ENCODE assay signal across 1 cellular context in genomic region chr6:128280960-128281359, GRCh38.
A peak's percentile ranks its signal among the peaks of the same experiment; 100 is the strongest.
TF ChIP-seq lines count a peak whose summit lies in the region.

No MANE protein-coding gene starts in this region.

TF ChIP-seq in HepG2, 621 proteins besides CTCF, POLR2A, EP300 and RAD21 (continued from another document and continues in another):
- peak; percentile 59; the same call in 1 of the 2 replicates for TF ChIP-seq THRA (CRISPR knock-in tag; IDR thresholded peaks at IDR 0.05; ENCODE audit: borderline replicate concordance)
- TF ChIP-seq FOXA3 (CRISPR knock-in tag; IDR thresholded peaks at IDR 0.05), result peak; percentile 42; the same call in 1 of the 2 replicates
- TF ChIP-seq ZNF263 (CRISPR knock-in tag; IDR thresholded peaks at IDR 0.05), result no peak
- no peak for TF ChIP-seq REPIN1 (CRISPR knock-in tag; IDR thresholded peaks at IDR 0.05; ENCODE audit: borderline replicate concordance, low read depth)
- peak; percentile 97 for TF ChIP-seq HNF4A (CRISPR knock-in tag; IDR thresholded peaks at IDR 0.05)
- TF ChIP-seq LCORL (IDR thresholded peaks at IDR 0.05), result no peak
- peak; percentile 55; the same call in 1 of the 2 replicates for TF ChIP-seq LCORL (CRISPR knock-in tag; IDR thresholded peaks at IDR 0.05)
- TF ChIP-seq NFE2 (CRISPR knock-in tag; IDR thresholded peaks at IDR 0.05), result no peak
- 0 out of 2 replicates have a peak, but pooled peaks have one; percentile 21 for TF ChIP-seq YEATS2 (CRISPR knock-in tag; IDR thresholded peaks at IDR 0.05; ENCODE audit: borderline replicate concordance)
- TF ChIP-seq MED1 (CRISPR knock-in tag; IDR thresholded peaks at IDR 0.05), result peak; percentile 39; the same call in 1 of the 2 replicates
- peak; percentile 76 for TF ChIP-seq NR2F6 (IDR thresholded peaks at IDR 0.05)
- TF ChIP-seq NR2F6 (CRISPR knock-in tag; IDR thresholded peaks at IDR 0.05), result peak; percentile 89
- TF ChIP-seq ZNF792 (CRISPR knock-in tag; IDR thresholded peaks at IDR 0.05), result 0 out of 2 replicates have a peak, but pooled peaks have one; percentile 42
- TF ChIP-seq PHF21A (CRISPR knock-in tag; IDR thresholded peaks at IDR 0.05), result peak; percentile 46; the same call in 1 of the 2 replicates
- TF ChIP-seq PAXIP1 (CRISPR knock-in tag; conservative IDR thresholded peaks at IDR 0.05), result peak; percentile 62; the same call in 1 of the 2 replicates
- no peak for TF ChIP-seq SRSF4 (IDR thresholded peaks at IDR 0.05; ENCODE audit: low read depth, low read length, poor library complexity, severe bottlenecking)
- peak; percentile 82; the same call in 1 of the 2 replicates for TF ChIP-seq HOMEZ (CRISPR knock-in tag; IDR thresholded peaks at IDR 0.05; ENCODE audit: low read depth)
- TF ChIP-seq SALL1 (CRISPR knock-in tag; IDR thresholded peaks at IDR 0.05), result peak; percentile 87
- TF ChIP-seq UBTF (CRISPR knock-in tag; IDR thresholded peaks at IDR 0.05), result no peak
- no peak for TF ChIP-seq ZNF747 (CRISPR knock-in tag; IDR thresholded peaks at IDR 0.05; ENCODE audit: borderline replicate concordance)
- TF ChIP-seq ATF3 (CRISPR knock-in tag; IDR thresholded peaks at IDR 0.05), result no peak
- TF ChIP-seq ZNF292 (CRISPR knock-in tag; IDR thresholded peaks at IDR 0.05; ENCODE audit: borderline replicate concordance, low read depth), result peak; percentile 66; the same call in 1 of the 2 replicates
- peak; percentile 32; the same call in 1 of the 2 replicates for TF ChIP-seq SAP130 (CRISPR knock-in tag; IDR thresholded peaks at IDR 0.05; ENCODE audit: low read depth)
- peak; percentile 83 for TF ChIP-seq HNF4G (IDR thresholded peaks at IDR 0.05; ENCODE audit: borderline replicate concordance, low read depth, low read length)
- TF ChIP-seq HNF4G (CRISPR knock-in tag; IDR thresholded peaks at IDR 0.05; ENCODE audit: borderline replicate concordance, low read depth), result peak; percentile 64; the same call in 1 of the 2 replicates
- TF ChIP-seq ZMYM4 (CRISPR knock-in tag; IDR thresholded peaks at IDR 0.05), result peak; percentile 93
- no peak for TF ChIP-seq IRF9 (CRISPR knock-in tag; IDR thresholded peaks at IDR 0.05; ENCODE audit: borderline replicate concordance)
- no peak for TF ChIP-seq MZF1 (CRISPR knock-in tag; IDR thresholded peaks at IDR 0.05; ENCODE audit: borderline replicate concordance)
- TF ChIP-seq SYNCRIP (IDR thresholded peaks at IDR 0.05; ENCODE audit: insufficient read depth, low read depth, low read length), result no peak
- TF ChIP-seq RBFOX2 (IDR thresholded peaks at IDR 0.05; ENCODE audit: low read depth, low read length), result no peak
- peak; percentile 15; the same call in 1 of the 2 replicates for TF ChIP-seq FOXO1 (CRISPR knock-in tag; IDR thresholded peaks at IDR 0.05)
- 0 out of 2 replicates have a peak, but pooled peaks have one; percentile 26 for TF ChIP-seq SOX5 (CRISPR knock-in tag; IDR thresholded peaks at IDR 0.05; ENCODE audit: borderline replicate concordance)
- TF ChIP-seq GATAD2A (CRISPR knock-in tag; IDR thresholded peaks at IDR 0.05), result peak; percentile 66
- TF ChIP-seq SOX6 (IDR thresholded peaks at IDR 0.05), result no peak
- TF ChIP-seq SOX6 (CRISPR knock-in tag; IDR thresholded peaks at IDR 0.05), result peak; percentile 33; the same call in 1 of the 2 replicates
- TF ChIP-seq BRF2 (CRISPR knock-in tag; IDR thresholded peaks at IDR 0.05), result no peak
- peak; percentile 49 for TF ChIP-seq ZFY (CRISPR knock-in tag; IDR thresholded peaks at IDR 0.05)
- TF ChIP-seq HOXA3 (CRISPR knock-in tag; IDR thresholded peaks at IDR 0.05), result peak; percentile 45; the same call in 1 of the 2 replicates
- peak; percentile 82 for TF ChIP-seq RCOR2 (CRISPR knock-in tag; IDR thresholded peaks at IDR 0.05)
- TF ChIP-seq RARA (CRISPR knock-in tag; IDR thresholded peaks at IDR 0.05), result peak; percentile 76
- TF ChIP-seq ZNF629 (CRISPR knock-in tag; conservative IDR thresholded peaks at IDR 0.05), result peak; percentile 42; the same call in 1 of the 2 replicates
- TF ChIP-seq ZBTB7B (CRISPR knock-in tag; IDR thresholded peaks at IDR 0.05), result peak; percentile 34; the same call in 1 of the 2 replicates
- TF ChIP-seq ZNF644 (CRISPR knock-in tag; IDR thresholded peaks at IDR 0.05; ENCODE audit: low read depth), result peak; percentile 77; the same call in 1 of the 2 replicates
- 0 out of 2 replicates have a peak, but pooled peaks have one; percentile 18 for TF ChIP-seq IRF2 (CRISPR knock-in tag; IDR thresholded peaks at IDR 0.05)
- TF ChIP-seq AHDC1 (CRISPR knock-in tag; IDR thresholded peaks at IDR 0.05; ENCODE audit: borderline replicate concordance), result peak; percentile 37; the same call in 1 of the 2 replicates
- peak; percentile 83; the same call in 1 of the 2 replicates for TF ChIP-seq NR2F2 (IDR thresholded peaks at IDR 0.05; ENCODE audit: borderline replicate concordance, low read depth)
